ENCODE assay signal across 8 cellular contexts in genomic region chr3:57555738-57556458, GRCh38. TPM values are rescaled to one million over a fixed set of nuclear protein-coding genes. Genes with fewer than 3 reads are reported as not detected.
A peak's percentile ranks its signal among the peaks of the same experiment; 100 is the strongest.
DNase-seq lines count a peak whose midpoint lies in the region; ATAC-seq, FAIRE-seq and TF ChIP-seq lines count a peak whose summit lies in the region.

A gene with protein sequence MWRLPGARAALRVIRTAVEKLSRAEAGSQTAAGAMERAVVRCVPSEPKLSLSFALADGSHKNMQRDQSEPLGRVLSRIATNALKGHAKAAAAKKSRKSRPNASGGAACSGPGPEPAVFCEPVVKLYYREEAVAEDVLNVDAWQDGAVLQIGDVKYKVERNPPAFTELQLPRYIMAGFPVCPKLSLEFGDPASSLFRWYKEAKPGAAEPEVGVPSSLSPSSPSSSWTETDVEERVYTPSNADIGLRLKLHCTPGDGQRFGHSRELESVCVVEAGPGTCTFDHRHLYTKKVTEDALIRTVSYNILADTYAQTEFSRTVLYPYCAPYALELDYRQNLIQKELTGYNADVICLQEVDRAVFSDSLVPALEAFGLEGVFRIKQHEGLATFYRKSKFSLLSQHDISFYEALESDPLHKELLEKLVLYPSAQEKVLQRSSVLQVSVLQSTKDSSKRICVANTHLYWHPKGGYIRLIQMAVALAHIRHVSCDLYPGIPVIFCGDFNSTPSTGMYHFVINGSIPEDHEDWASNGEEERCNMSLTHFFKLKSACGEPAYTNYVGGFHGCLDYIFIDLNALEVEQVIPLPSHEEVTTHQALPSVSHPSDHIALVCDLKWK (plus strand): TSS chr3:57556274. CDS start chr3:57556380, 106 bp downstream.

- H3K27ac ChIP-seq in OCI-LY1 (ENCODE audit: low read depth, low read length, poor library complexity, severe bottlenecking) (peak within 1 kb of the TSS; percentile 78), endothelial cell of umbilical vein (ENCODE audit: insufficient read depth, low read depth, low read length) (peak within 1 kb of the TSS; percentile 81)

- no peaks in the 10 kb centered on the region for H3K9me1 ChIP-seq in endothelial cell of umbilical vein (replicated peaks; ENCODE audit: control insufficient read depth, extremely low read depth, insufficient read depth, low read length)

- no peaks in the 10 kb centered on the region for H3F3A ChIP-seq in OCI-LY1 (ENCODE audit: insufficient read depth, low read length)

- no peaks in the 10 kb centered on the region for H3K9me3 Mint-ChIP-seq in Calu3 (ENCODE audit: low read depth, unreplicated experiment)

- no peaks in the 10 kb centered on the region for H3K4me1 Mint-ChIP-seq in Calu3 (ENCODE audit: low read depth, unreplicated experiment)

- H3K4me1 ChIP-seq in OCI-LY1 (ENCODE audit: insufficient read depth, low read length, severe bottlenecking) (peaks cover 35% of the 10 kb centered on the region), endothelial cell of umbilical vein (ENCODE audit: control insufficient read depth, extremely low read depth, insufficient read depth, low read length) (peaks cover 16% of the 10 kb centered on the region)

- no TSS peak for BruUV-seq in Calu3 (replicated peaks; lab: Mats Ljungman, UMichigan)
- TSS peak; percentile 87 for BruUV-seq in endothelial cell of umbilical vein (replicated peaks; lab: Mats Ljungman, UMichigan)

- H3K27me3 ChIP-seq in OCI-LY1 (ENCODE audit: insufficient read depth, low read length) (no peaks in the 10 kb centered on the region), endothelial cell of umbilical vein (ENCODE audit: control insufficient read depth in 2 of 2, insufficient read depth in 2 of 2, low read length in 2 of 2) (no peaks in the 10 kb centered on the region)

- TF ChIP-seq POLR2A in endothelial cell of umbilical vein (IDR thresholded peaks at IDR 0.05; ENCODE audit: low read depth, low read length), result peak; percentile 90

- POLR2A ChIA-PET in endothelial cell of umbilical vein (lab: Charles Lee), result interaction anchor here (0.5 to 2.1 kb wide), 3 partner anchors 37 to 92 kb away, joined by 3 to 11 read pairs (median 5); partner anchors contain the start of gene ARF4

- peak; percentile 81 for ATAC-seq in GM21381 (IDR thresholded peaks at IDR 0.05; ENCODE audit: unreplicated experiment)

- H3K4me3 ChIP-seq in OCI-LY1 (ENCODE audit: low read depth, low read length, poor library complexity, severe bottlenecking) (peak within 1 kb of the TSS; percentile 75), endothelial cell of umbilical vein (replicated peaks in 1 of 3; ENCODE audit: insufficient read depth in 1 of 3, low read depth in 1 of 3, low read length in 3 of 3) (peak within 1 kb of the TSS; percentile 44 to 84 (median 48))

- intact Hi-C loops in Calu3 (cut with micrococcal nuclease; ENCODE audit: unreplicated experiment), result loop anchor here (2.0 to 10.0 kb wide), 2 partner anchors 91 to 159 kb away; no protein-coding TSS in a partner anchor
- intact Hi-C loops in endothelial cell of umbilical vein (cut with micrococcal nuclease), result loop anchor here (2.0 to 10.0 kb wide), 6 partner anchors 37 to 454 kb away; partner anchors contain the start of genes APPL1, ARF4 and SLMAP

- H4K20me1 ChIP-seq in OCI-LY1 (ENCODE audit: insufficient read depth, low read length) (no peaks in the 10 kb centered on the region), endothelial cell of umbilical vein (replicated peaks; ENCODE audit: control insufficient read depth, extremely low read depth, insufficient read depth, low read length) (no peaks in the 10 kb centered on the region)

- peak within 1 kb of the TSS; percentile 58 for H3K4me3 Mint-ChIP-seq in Calu3 (ENCODE audit: low read depth, unreplicated experiment)

- H3K36me3 Mint-ChIP-seq in Calu3 (ENCODE audit: insufficient read depth, unreplicated experiment), result peaks cover 31% of the 10 kb centered on the region

- H3K4me2 ChIP-seq in OCI-LY1 (ENCODE audit: low read length), result peak within 1 kb of the TSS; percentile 76
- H3K4me2 ChIP-seq in endothelial cell of umbilical vein (ENCODE audit: insufficient read depth, low read length), result peak within 1 kb of the TSS; percentile 96

- H3K36me3 ChIP-seq in OCI-LY1 (ENCODE audit: insufficient read depth, low read length), result peaks cover 32% of the 10 kb centered on the region
- H3K36me3 ChIP-seq in endothelial cell of umbilical vein (ENCODE audit: control insufficient read depth in 2 of 2, extremely low read depth in 1 of 2, insufficient read depth in 2 of 2, low read length in 2 of 2), result no peaks in the 10 kb centered on the region

- peak; percentile 72 for FAIRE-seq in endothelial cell of umbilical vein (lab: Jason Lieb, UNC)

- peak within 1 kb of the TSS; percentile 84 for H3K9ac ChIP-seq in OCI-LY1 (ENCODE audit: low read length)
- H3K9ac ChIP-seq in endothelial cell of umbilical vein (replicated peaks; ENCODE audit: extremely low read depth, insufficient read depth, low read length), result peak within 1 kb of the TSS; percentile 70

- peak within 1 kb of the TSS; percentile 95 for H3K27ac Mint-ChIP-seq in Calu3 (ENCODE audit: unreplicated experiment)

- H3K9me3 ChIP-seq in OCI-LY1 (ENCODE audit: low read length) (no peaks in the 10 kb centered on the region), endothelial cell of umbilical vein (replicated peaks; ENCODE audit: control insufficient read depth, insufficient read depth, low read length) (no peaks in the 10 kb centered on the region)

- TF ChIP-seq CTCF in Calu3 (IDR thresholded peaks at IDR 0.05; ENCODE audit: unreplicated experiment) (no peak), OCI-LY1 (IDR thresholded peaks at IDR 0.05; ENCODE audit: low read length) (no peak), endothelial cell of umbilical vein (IDR thresholded peaks at IDR 0.05; ENCODE audit: extremely low read depth in 1 of 2, insufficient read depth in 1 of 2, low read depth in 1 of 2, low read length in 2 of 2) (no peak)

- H2AFZ ChIP-seq in OCI-LY1 (ENCODE audit: low read length) (no peak within 1 kb of the TSS), endothelial cell of umbilical vein (ENCODE audit: low read depth, low read length) (peak within 1 kb of the TSS; percentile 89)

- no peaks in the 10 kb centered on the region for H3K27me3 Mint-ChIP-seq in Calu3 (ENCODE audit: unreplicated experiment)

- H3K79me2 ChIP-seq in OCI-LY1 (ENCODE audit: insufficient read depth, low read length) (peaks cover 39% of the 10 kb centered on the region), endothelial cell of umbilical vein (ENCODE audit: control insufficient read depth, insufficient read depth, low read length) (peaks cover 39% of the 10 kb centered on the region)

- CTCF ChIA-PET in Calu3 (lab: Charles Lee), result interaction anchor here (0.8 to 1.7 kb wide), 3 partner anchors 10 to 158 kb away, joined by 3 to 5 read pairs (median 3); no protein-coding TSS in a partner anchor
- CTCF ChIA-PET in endothelial cell of umbilical vein (lab: Charles Lee), result interaction anchor here (1.0 to 3.3 kb wide), 8 partner anchors 10 to 158 kb away, joined by 3 to 27 read pairs (median 5); no protein-coding TSS in a partner anchor

- DNase-seq in Calu3, result peak; percentile 86
- DNase-seq in HUDEP-2 (lab: John Stamatoyannopoulos, UW; ENCODE audit: unreplicated experiment in 76 of 76), result peak; percentile 36 to 96 (median 81)
- DNase-seq in activated CD8-positive, alpha-beta memory T cell treated with anti-CD3 and anti-CD28 coated beads, Interleukin-2, amount 50 U/mL, for 4 hours, result peak; percentile 79
- DNase-seq in endothelial cell of umbilical vein (ENCODE audit: low read depth, low spot score), result peak; percentile 89
- peak; percentile 95 for DNase-seq in midbrain (lab: John Stamatoyannopoulos, UW)
- peak; percentile 70 to 75 for DNase-seq in stimulated activated CD8-positive, alpha-beta memory T cell treated with anti-CD3 and anti-CD28 coated beads, Interleukin-15, amount 100 ng/mL, for 48 hours (ENCODE audit: low read depth in 2 of 2)

- dilution Hi-C loops in endothelial cell of umbilical vein (cut with MboI; ENCODE audit: extremely low pct_ligation_motif_present, low sequenced_read_pairs), result no loop called here

- H3K9me2 ChIP-seq in OCI-LY1 (ENCODE audit: low read depth, low read length), result no peaks in the 10 kb centered on the region

TF ChIP-seq in endothelial cell of umbilical vein, 7 proteins besides CTCF, POLR2A, EP300 and RAD21:
- peak; percentile 76 for TF ChIP-seq POLR2AphosphoS5 (IDR thresholded peaks at IDR 0.05; ENCODE audit: insufficient read depth, low read depth, low read length)
- peak; percentile 83 for TF ChIP-seq MYC (IDR thresholded peaks at IDR 0.05; ENCODE audit: low read depth, low read length)
- TF ChIP-seq EZH2 (IDR thresholded peaks at IDR 0.05; ENCODE audit: borderline replicate concordance, low read depth, low read length, severe bottlenecking), result no peak
- TF ChIP-seq, protein P1, sequence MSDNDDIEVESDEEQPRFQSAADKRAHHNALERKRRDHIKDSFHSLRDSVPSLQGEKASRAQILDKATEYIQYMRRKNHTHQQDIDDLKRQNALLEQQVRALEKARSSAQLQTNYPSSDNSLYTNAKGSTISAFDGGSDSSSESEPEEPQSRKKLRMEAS (IDR thresholded peaks at IDR 0.05; ENCODE audit: insufficient read depth, insufficient read length), result peak; percentile 95
- no peak for TF ChIP-seq GATA2 (IDR thresholded peaks at IDR 0.05; ENCODE audit: insufficient read depth, insufficient read length, low read depth, low read length)
- TF ChIP-seq FOS (IDR thresholded peaks at IDR 0.05; ENCODE audit: borderline replicate concordance, insufficient read depth, low read length), result peak; percentile 69
- TF ChIP-seq JUN (IDR thresholded peaks at IDR 0.05; ENCODE audit: borderline replicate concordance, insufficient read depth, insufficient read length, low read depth), result peak; percentile 49

RNA-seq across cellular contexts. Expression of the gene that starts here (rescaled TPM):
- total RNA-seq in Calu3 (2022) (27.4 and 32.4 TPM in 2 replicates), endothelial cell of umbilical vein (19.0 and 20.4 TPM in 2 replicates)
- polyA plus RNA-seq in endothelial cell of umbilical vein, result 12.7 and 12.8 TPM in 2 replicates
- polyA plus RNA-seq in endothelial cell of umbilical vein (2011; cell fraction: cytosol; rRNA removed), result 8.8 and 9.2 TPM in 2 replicates
- polyA plus RNA-seq in endothelial cell of umbilical vein (2011; cell fraction: nucleus; rRNA removed), result 6.6 and 7.7 TPM in 2 replicates
- polyA plus RNA-seq in endothelial cell of umbilical vein (2012), result 9.7 and 12.3 TPM in 2 replicates
- 27.7 and 32.5 TPM in 2 replicates for polyA minus RNA-seq in endothelial cell of umbilical vein
- 30.6 TPM for polyA minus RNA-seq in endothelial cell of umbilical vein (2011; cell fraction: cytosol; rRNA and poly(A)+ RNA removed)
- polyA minus RNA-seq in endothelial cell of umbilical vein (2011; cell fraction: nucleus; rRNA and poly(A)+ RNA removed), result 16.1 and 17.5 TPM in 2 replicates

Comparison
In these comparisons a context has a peak if more than half of its experiments do, and no peak if none do; other contexts are left out.
1. Peak in every context shown above with its lines: DNase-seq, ATAC-seq, H3K4me3 ChIP-seq and H3K27ac ChIP-seq.